Comparison of ENCODE assay signal across 11 cellular contexts in genomic region chr18:8948471-8949149, GRCh38.
DNase-seq lines count a peak whose midpoint lies in the region; ATAC-seq, FAIRE-seq and TF ChIP-seq lines count a peak whose summit lies in the region.
"Had no signal": no experiment of that assay in that cellular context is flagged by ENCODE, and none has a peak within 500 bp of the region (broad histone marks: within the 10 kb centered on the region; RNA-seq: fewer than 3 reads in every experiment).

No MANE protein-coding gene starts in this region.

- no peaks in the 10 kb centered on the region for H3K36me3 ChIP-seq in CD8-positive, alpha-beta memory T cell (ENCODE audit: insufficient read depth, low read length)
- H3K36me3 ChIP-seq in muscle layer of colon (ENCODE audit: insufficient read depth, low read length): no peaks in the 10 kb centered on the region
- H3K36me3 ChIP-seq: left ventricle myocardium inferior had no signal

- no peak for ATAC-seq in GM19467 (IDR thresholded peaks at IDR 0.05; ENCODE audit: unreplicated experiment)
- ATAC-seq: GM12878 had no signal

- CTCF ChIA-PET in CD8-positive, alpha-beta memory T cell (lab: Charles Lee): no interaction called here

- peaks cover 4 to 7% of the 10 kb centered on the region in 2 donors for H3K27me3 Mint-ChIP-seq in CD8-positive, alpha-beta memory T cell
- H3K27me3 Mint-ChIP-seq: activated naive CD8-positive, alpha-beta T cell treated with anti-CD3 and anti-CD28 coated beads, Interleukin-2, amount 10 ng/mL, durations not matched to agents 7 days and 5 days had no signal

- DNase-seq in CD8-positive, alpha-beta memory T cell: no peak
- peak; percentile 37 for DNase-seq in NCI-H1694 treated with DMSO at 0.1 percent for 48 hours (lab: John Stamatoyannopoulos, UW)
- DNase-seq in cardiac fibroblast (ENCODE audit: low read depth in 2 of 2): peak; percentile 76 to 88
- no peak for DNase-seq in SKM-1 treated with dmso at 0.1 percent for 144 hours (lab: John Stamatoyannopoulos, UW; ENCODE audit: unreplicated experiment)
- no peak for DNase-seq in GM12892 (ENCODE audit: insufficient read length)
- no peak for DNase-seq in stimulated activated CD4-positive, alpha-beta T cell treated with anti-CD3 and anti-CD28 coated beads, Interleukin-1b, Interleukin-23, amount 100 ng/mL, for 48 hours
- DNase-seq: activated naive CD8-positive, alpha-beta T cell treated with anti-CD3 and anti-CD28 coated beads, Interleukin-2, amount 10 ng/mL, durations not matched to agents 7 days and 5 days; left ventricle myocardium inferior had no signal

- H3K36me3 Mint-ChIP-seq in CD8-positive, alpha-beta memory T cell: no peaks in the 10 kb centered on the region

- peak overlapping the region; percentile 45 for H3K9ac ChIP-seq in muscle layer of colon (ENCODE audit: low read length)

- peak overlapping the region; percentile 7 for H3K27ac ChIP-seq in CD8-positive, alpha-beta memory T cell (ENCODE audit: low read depth, low read length)
- peak overlapping the region; percentile 90 for H3K27ac ChIP-seq in muscle layer of colon (ENCODE audit: low read depth, low read length)
- H3K27ac ChIP-seq: left ventricle myocardium inferior had no signal

- no peak for FAIRE-seq in GM12892 (lab: Jason Lieb, UNC)
- FAIRE-seq: GM12878 had no signal

- H3K9me3 ChIP-seq in CD8-positive, alpha-beta memory T cell (ENCODE audit: low read length): no peaks in the 10 kb centered on the region
- no peaks in the 10 kb centered on the region for H3K9me3 ChIP-seq in muscle layer of colon (ENCODE audit: low read length)

- POLR2A ChIA-PET in CD8-positive, alpha-beta memory T cell (lab: Charles Lee): no interaction called here

- peaks cover 0 to 3% (median 0%) of the 10 kb centered on the region in 5 donors for H3K9me3 Mint-ChIP-seq in CD8-positive, alpha-beta memory T cell

- TF ChIP-seq POLR2A in GM12892 (IDR thresholded peaks at IDR 0.05; ENCODE audit: low read depth, low read length): no peak

- no peaks in the 10 kb centered on the region for H3K27me3 ChIP-seq in CD8-positive, alpha-beta memory T cell (ENCODE audit: insufficient read depth, low read length, poor library complexity, severe bottlenecking)
- H3K27me3 ChIP-seq in muscle layer of colon (ENCODE audit: control insufficient read depth in 1 of 2, insufficient read depth in 2 of 2, low read length in 2 of 2): no peaks in the 10 kb centered on the region

- H3K4me1 Mint-ChIP-seq in CD8-positive, alpha-beta memory T cell: peaks cover 2 to 6% (median 6%) of the 10 kb centered on the region in 3 donors

- no peak overlapping the region for H3K4me3 Mint-ChIP-seq in CD8-positive, alpha-beta memory T cell
- H3K4me3 Mint-ChIP-seq: activated naive CD8-positive, alpha-beta T cell treated with anti-CD3 and anti-CD28 coated beads, Interleukin-2, amount 10 ng/mL, durations not matched to agents 7 days and 5 days had no signal

- no peak for TF ChIP-seq CTCF in cardiac fibroblast (IDR thresholded peaks at IDR 0.05; ENCODE audit: low read depth, low read length)

- H3K4me3 ChIP-seq in CD8-positive, alpha-beta memory T cell (ENCODE audit: low read length): no peak overlapping the region
- no peak overlapping the region for H3K4me3 ChIP-seq in cardiac fibroblast (replicated peaks in 1 of 2; ENCODE audit: low read depth in 2 of 2, low read length in 2 of 2)
- peak overlapping the region; percentile 34 for H3K4me3 ChIP-seq in muscle layer of colon (ENCODE audit: low read depth in 1 of 2, low read length in 2 of 2)
- H3K4me3 ChIP-seq: GM12878, left ventricle myocardium inferior had no signal

- no peaks in the 10 kb centered on the region for H3K4me1 ChIP-seq in CD8-positive, alpha-beta memory T cell (ENCODE audit: insufficient read depth, low read length)
- H3K4me1 ChIP-seq in muscle layer of colon (ENCODE audit: insufficient read depth, low read length): peaks cover 12% of the 10 kb centered on the region

- no peak overlapping the region for H3K27ac Mint-ChIP-seq in CD8-positive, alpha-beta memory T cell
- H3K27ac Mint-ChIP-seq: activated naive CD8-positive, alpha-beta T cell treated with anti-CD3 and anti-CD28 coated beads, Interleukin-2, amount 10 ng/mL, durations not matched to agents 7 days and 5 days had no signal

Comparison
In these comparisons a context has a peak if more than half of its experiments do, and no peak if none do; other contexts are left out.
1. DNase-seq: peak in NCI-H1694 treated with DMSO at 0.1 percent for 48 hours (single experiment) and cardiac fibroblast (2 of 2); none in CD8-positive, alpha-beta memory T cell (0 of 5), SKM-1 treated with dmso at 0.1 percent for 144 hours (single experiment), GM12892 (single experiment) and stimulated activated CD4-positive, alpha-beta T cell treated with anti-CD3 and anti-CD28 coated beads, Interleukin-1b, Interleukin-23, amount 100 ng/mL, for 48 hours (single experiment).
2. H3K4me3 ChIP-seq: peak in muscle layer of colon (2 of 2); none in CD8-positive, alpha-beta memory T cell (single experiment) and cardiac fibroblast (0 of 2).